Comparison of ENCODE assay signal across 19 cellular contexts in genomic region chr9:88837731-88838130, GRCh38.
DNase-seq lines count a peak whose midpoint lies in the region; ATAC-seq, FAIRE-seq and TF ChIP-seq lines count a peak whose summit lies in the region.
"Had no signal": no experiment of that assay in that cellular context is flagged by ENCODE, and none has a peak within 500 bp of the region (broad histone marks: within the 10 kb centered on the region; RNA-seq: fewer than 3 reads in every experiment).

No MANE protein-coding gene starts in this region.

- no peak overlapping the region for H2AFZ ChIP-seq in IMR-90 (replicated peaks; ENCODE audit: low read length, poor library complexity)
- no peak overlapping the region for H2AFZ ChIP-seq in PC-9
- H2AFZ ChIP-seq: GM23338 had no signal

- no peak for TF ChIP-seq POLR2A in IMR-90 (IDR thresholded peaks at IDR 0.05; ENCODE audit: low read depth, low read length)

- no peaks in the 10 kb centered on the region for H3F3A ChIP-seq in PC-9 (ENCODE audit: insufficient read depth, low read depth)

- H3K9ac ChIP-seq in IMR-90 (ENCODE audit: low read depth, low read length) = no peak overlapping the region
- H3K9ac ChIP-seq: BLaER1 treated with 17β-estradiol and CSF1 and Interleukin-3, amounts not matched to agents 10 nM and 100 nM had no signal

- BruUV-seq in IMR-90 (replicated peaks; lab: Mats Ljungman, UMichigan) (no TSS peak), PC-9 (replicated peaks; lab: Mats Ljungman, UMichigan) (no TSS peak)

- ATAC-seq in IMR-90 (ENCODE audit: low read depth) = no peak
- no peak for ATAC-seq in HG02763 (IDR thresholded peaks at IDR 0.05; ENCODE audit: unreplicated experiment)
- ATAC-seq: GM23338, HCT116 had no signal

- H3K27me3 ChIP-seq in IMR-90 (ENCODE audit: control insufficient read depth, insufficient read depth, low read length) (no peaks in the 10 kb centered on the region), bronchial epithelial cell (ENCODE audit: control insufficient read depth, insufficient read depth, low read length) (no peaks in the 10 kb centered on the region), PC-9 (ENCODE audit: insufficient read depth, low read depth) (no peaks in the 10 kb centered on the region)
- H3K27me3 ChIP-seq: BE2C had no signal

- no peak overlapping the region for H3K4me2 ChIP-seq in IMR-90 (ENCODE audit: low read depth, low read length)
- H3K4me2 ChIP-seq in PC-9 = no peak overlapping the region
- H3K4me2 ChIP-seq: BLaER1 treated with 17β-estradiol and CSF1 and Interleukin-3, amounts not matched to agents 10 nM and 100 nM; GM23338 had no signal

- H3K4ac ChIP-seq in IMR-90 (ENCODE audit: low read depth, low read length) = no peak overlapping the region

- intact Hi-C loops in IMR-90 (cut with micrococcal nuclease) (loop anchor here (1.0 kb wide), 1 partner anchor 154 kb away; the partner anchor contains the start of gene S1PR3), PC-9 (cut with micrococcal nuclease; ENCODE audit: unreplicated experiment) (no loop called here)

- no peak overlapping the region for H4K91ac ChIP-seq in IMR-90 (ENCODE audit: insufficient read depth, low read depth, low read length)

- no peak overlapping the region for H3K14ac ChIP-seq in IMR-90 (replicated peaks; ENCODE audit: low read depth, low read length)

- no peaks in the 10 kb centered on the region for H3K9me2 ChIP-seq in PC-9 (ENCODE audit: insufficient read depth)

- in situ Hi-C loops in IMR-90 (cut with MboI; ENCODE audit: low sequenced_read_pairs) = no loop called here

- H2BK15ac ChIP-seq in IMR-90 (ENCODE audit: low read depth, low read length) = no peak overlapping the region

- no peak for FAIRE-seq in bronchial epithelial cell (lab: Jason Lieb, UNC)
- FAIRE-seq: GM12891, GM18507 had no signal

- peak; percentile 32 for DNase-seq in EH (ENCODE audit: low read depth)
- DNase-seq in IMR-90 = peak; percentile 39
- peak; percentile 47 for DNase-seq in bronchial epithelial cell (ENCODE audit: low read depth)
- DNase-seq in PC-9 = no peak
- no peak for DNase-seq in GM10248 (ENCODE audit: extremely low spot score)
- DNase-seq: BE2C; Calu3; CD4-positive, alpha-beta T cell; CD8-positive, alpha-beta memory T cell; DMS53; DMS79 treated with DMSO at 0.1 percent for 48 hours; GDM1; H9 had no signal

- H3K4me1 ChIP-seq in IMR-90 (ENCODE audit: control insufficient read depth, insufficient read depth, low read length) (peaks cover 4% of the 10 kb centered on the region), PC-9 (replicated peaks; ENCODE audit: insufficient read depth) (peaks cover 11% of the 10 kb centered on the region)
- H3K4me1 ChIP-seq: BE2C had no signal

- no CpG with 5 or more reads among the region's 2 CpGs for WGBS in IMR-90 (ENCODE audit: extremely low coverage in 2 of 2, insufficient read length in 1 of 2), 2 experiments

- H2BK5ac ChIP-seq in IMR-90 (ENCODE audit: low read depth, low read length, poor library complexity, severe bottlenecking) = no peak overlapping the region

- H4K20me1 ChIP-seq in IMR-90 (ENCODE audit: insufficient read depth, low read length) (no peaks in the 10 kb centered on the region), PC-9 (ENCODE audit: insufficient read depth) (no peaks in the 10 kb centered on the region)

- no peaks in the 10 kb centered on the region for H3K9me1 ChIP-seq in IMR-90 (ENCODE audit: insufficient read depth, low read length)

- no peak overlapping the region for H3K23ac ChIP-seq in IMR-90 (ENCODE audit: low read depth, low read length)

- no peak overlapping the region for H2BK20ac ChIP-seq in IMR-90 (ENCODE audit: low read depth, low read length)

- CTCF ChIA-PET in IMR-90 (lab: Yijun Ruan, JAX) (no interaction called here), PC-9 (lab: Charles Lee) (no interaction called here), GM10248 (lab: Yijun Ruan, JAX) (no interaction called here)

- no peak overlapping the region for H4K8ac ChIP-seq in IMR-90 (ENCODE audit: low read depth in 2 of 2, low read length in 2 of 2)

- no peak overlapping the region for H3K56ac ChIP-seq in IMR-90 (ENCODE audit: extremely low read depth, insufficient read depth, low read length)

- H3K36me3 ChIP-seq in IMR-90 (ENCODE audit: control insufficient read depth, insufficient read depth, low read length) (no peaks in the 10 kb centered on the region), bronchial epithelial cell (ENCODE audit: control insufficient read depth, insufficient read depth, low read length) (no peaks in the 10 kb centered on the region), PC-9 (ENCODE audit: low read depth) (no peaks in the 10 kb centered on the region)
- H3K36me3 ChIP-seq: BE2C; BLaER1 treated with 17β-estradiol and CSF1 and Interleukin-3, amounts not matched to agents 10 nM and 100 nM had no signal

- H4K5ac ChIP-seq in IMR-90 (ENCODE audit: low read depth, low read length) = no peak overlapping the region

- H3K18ac ChIP-seq in IMR-90 (ENCODE audit: low read depth, low read length) = no peak overlapping the region

- dilution Hi-C loops in IMR-90 (cut with HindIII; ENCODE audit: low sequenced_read_pairs, unreplicated experiment) = no loop called here

- H2BK120ac ChIP-seq in IMR-90 (ENCODE audit: low read depth, low read length) = no peak overlapping the region

- H3K79me2 ChIP-seq in PC-9 (ENCODE audit: low read depth) = no peaks in the 10 kb centered on the region

- H2AK9ac ChIP-seq in IMR-90 (replicated peaks; ENCODE audit: low read depth, low read length, poor library complexity) = no peak overlapping the region

- TF ChIP-seq CTCF in IMR-90 (conservative IDR thresholded peaks at IDR 0.05; ENCODE audit: low read depth, low read length) = no peak
- no peak for TF ChIP-seq CTCF in bronchial epithelial cell (IDR thresholded peaks at IDR 0.05; ENCODE audit: insufficient read depth, low read length, severe bottlenecking)
- no peak for TF ChIP-seq CTCF in PC-9 (conservative IDR thresholded peaks at IDR 0.05)
- no peak for TF ChIP-seq CTCF in GM10248 (IDR thresholded peaks at IDR 0.05; ENCODE audit: control extremely low read depth, extremely low read depth, low read depth, missing control alignments)

- no peaks in the 10 kb centered on the region; the same call in 1 of the 2 replicates for H3K9me3 ChIP-seq in IMR-90 (ENCODE audit: control insufficient read depth, insufficient read depth, low read length)
- H3K9me3 ChIP-seq in PC-9 (ENCODE audit: insufficient read depth, low read depth) = no peaks in the 10 kb centered on the region
- H3K9me3 ChIP-seq: BE2C had no signal

- H3K4me3 ChIP-seq in IMR-90 (ENCODE audit: insufficient read depth, low read depth, low read length) (no peak overlapping the region), bronchial epithelial cell (ENCODE audit: low read depth, low read length) (no peak overlapping the region), PC-9 (no peak overlapping the region)
- H3K4me3 ChIP-seq: BLaER1 treated with 17β-estradiol and CSF1 and Interleukin-3, amounts not matched to agents 10 nM and 100 nM; GM23338 had no signal

- no peak for TF ChIP-seq RAD21 in IMR-90 (IDR thresholded peaks at IDR 0.05; ENCODE audit: low read length)

- no peak overlapping the region for H2AK5ac ChIP-seq in IMR-90 (ENCODE audit: low read depth, low read length)

- no peak overlapping the region for H3K27ac ChIP-seq in IMR-90 (ENCODE audit: insufficient read depth, low read length)
- H3K27ac ChIP-seq in PC-9 = no peak overlapping the region
- H3K27ac ChIP-seq: BLaER1 treated with 17β-estradiol and CSF1 and Interleukin-3, amounts not matched to agents 10 nM and 100 nM had no signal

- POLR2A ChIA-PET in IMR-90 (lab: Charles Lee; ENCODE audit: unreplicated experiment) (interaction anchor here (0.7 kb wide), 1 partner anchor 32 kb away, joined by 3 read pairs; no protein-coding TSS in a partner anchor), PC-9 (lab: Charles Lee; ENCODE audit: unreplicated experiment) (no interaction called here), GM10248 (lab: Yijun Ruan, JAX) (no interaction called here)

- no peaks in the 10 kb centered on the region for H3K79me1 ChIP-seq in IMR-90 (ENCODE audit: low read depth in 1 of 2, low read length in 2 of 2)

TF ChIP-seq in IMR-90, 13 proteins besides CTCF, POLR2A, EP300 and RAD21:
- no peak for TF ChIP-seq MAZ (IDR thresholded peaks at IDR 0.05; ENCODE audit: borderline replicate concordance, low read depth, low read length)
- TF ChIP-seq MAFK (IDR thresholded peaks at IDR 0.05; ENCODE audit: low read depth, low read length) = no peak
- no peak for TF ChIP-seq SMC3 (IDR thresholded peaks at IDR 0.05; ENCODE audit: low read depth, low read length)
- no peak for TF ChIP-seq RCOR1 (IDR thresholded peaks at IDR 0.05; ENCODE audit: insufficient replicate concordance, low read length)
- TF ChIP-seq, protein P1, sequence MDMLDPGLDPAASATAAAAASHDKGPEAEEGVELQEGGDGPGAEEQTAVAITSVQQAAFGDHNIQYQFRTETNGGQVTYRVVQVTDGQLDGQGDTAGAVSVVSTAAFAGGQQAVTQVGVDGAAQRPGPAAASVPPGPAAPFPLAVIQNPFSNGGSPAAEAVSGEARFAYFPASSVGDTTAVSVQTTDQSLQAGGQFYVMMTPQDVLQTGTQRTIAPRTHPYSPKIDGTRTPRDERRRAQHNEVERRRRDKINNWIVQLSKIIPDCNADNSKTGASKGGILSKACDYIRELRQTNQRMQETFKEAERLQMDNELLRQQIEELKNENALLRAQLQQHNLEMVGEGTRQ (IDR thresholded peaks at IDR 0.05; ENCODE audit: low read depth, low read length) = no peak
- no peak for TF ChIP-seq NFE2L2 (IDR thresholded peaks at IDR 0.05; ENCODE audit: low read depth, low read length)
- TF ChIP-seq ELK1 (IDR thresholded peaks at IDR 0.05; ENCODE audit: borderline replicate concordance, low read depth, low read length) = no peak
- no peak for TF ChIP-seq MXI1 (IDR thresholded peaks at IDR 0.05; ENCODE audit: borderline replicate concordance, low read depth, low read length)
- no peak for TF ChIP-seq FOS (IDR thresholded peaks at IDR 0.05; ENCODE audit: low read depth, low read length)
- no peak for TF ChIP-seq BHLHE40 (IDR thresholded peaks at IDR 0.05; ENCODE audit: low read depth, low read length)

Comparison
In these comparisons a context has a peak if more than half of its experiments do, and no peak if none do; other contexts are left out.
1. DNase-seq: peak in EH (single experiment), IMR-90 (single experiment) and bronchial epithelial cell (single experiment); none in PC-9 (0 of 2) and GM10248 (single experiment).